Comparison of ENCODE assay signal across 8 cellular contexts in genomic region chr19:664913-665443, GRCh38. TPM values are rescaled to one million over a fixed set of nuclear protein-coding genes. Genes with fewer than 3 reads are reported as not detected.
A peak's percentile ranks its signal among the peaks of the same experiment; 100 is the strongest.
DNase-seq lines count a peak whose midpoint lies in the region; ATAC-seq and TF ChIP-seq lines count a peak whose summit lies in the region.

No MANE protein-coding gene starts in this region.

- H3K4me1 ChIP-seq in BLaER1: peaks cover 53% of the 10 kb centered on the region
- no peaks in the 10 kb centered on the region for H3K4me1 ChIP-seq in endodermal cell (ENCODE audit: control insufficient read depth, insufficient read depth, low read length)

- H3K9me3 Mint-ChIP-seq in endodermal cell: peaks cover 26% of the 10 kb centered on the region

- H3K27ac Mint-ChIP-seq in endodermal cell: no peak overlapping the region

- WGBS in endodermal cell (ENCODE audit: insufficient coverage in 1 of 2, insufficient read length in 1 of 2), 2 experiments: 4 to 19% methylated on average over 16 to 24 of the region's 24 CpGs

- DNase-seq in HT-29 (ENCODE audit: low spot score): peak; percentile 71
- peak; percentile 63 to 69 for DNase-seq in NOMO-1 (lab: John Stamatoyannopoulos, UW; ENCODE audit: unreplicated experiment in 2 of 2)
- peak; percentile 49 for DNase-seq in activated CD8-positive, alpha-beta memory T cell treated with anti-CD3 and anti-CD28 coated beads, Interleukin-2, amount 50 U/mL, for 1 hour (ENCODE audit: extremely low read depth)
- peak; percentile 98 for DNase-seq in endodermal cell
- peak; percentile 63 for DNase-seq in middle frontal gyrus (ENCODE audit: extremely low spot score, low spot score)
- DNase-seq in stimulated activated CD8-positive, alpha-beta memory T cell treated with anti-CD3 and anti-CD28 coated beads, Interleukin-2, amount 100 ng/mL, for 48 hours (ENCODE audit: low read depth in 2 of 2): peak; percentile 62 to 82

- no peaks in the 10 kb centered on the region for H3K36me3 Mint-ChIP-seq in endodermal cell (ENCODE audit: low read depth)

- H3K27me3 ChIP-seq in BLaER1: no peaks in the 10 kb centered on the region
- H3K27me3 ChIP-seq in endodermal cell (ENCODE audit: control insufficient read depth, insufficient read depth, low read length, poor library complexity, severe bottlenecking): no peaks in the 10 kb centered on the region

- peaks cover 17% of the 10 kb centered on the region for H3K4me1 Mint-ChIP-seq in endodermal cell

- peak overlapping the region; percentile 68 for H3K4me3 Mint-ChIP-seq in endodermal cell

- no peak overlapping the region for H3K27ac ChIP-seq in BLaER1
- H3K27ac ChIP-seq in endodermal cell (ENCODE audit: low read depth, low read length): no peak overlapping the region

- peaks cover 30% of the 10 kb centered on the region for H4K20me1 ChIP-seq in BLaER1

- H3K9me3 ChIP-seq in BLaER1 (peaks cover 19% of the 10 kb centered on the region), endodermal cell (ENCODE audit: control insufficient read depth, low read length) (peaks cover 6% of the 10 kb centered on the region)

- H3K27me3 Mint-ChIP-seq in endodermal cell (ENCODE audit: insufficient read depth): peaks cover 17% of the 10 kb centered on the region

- peak; percentile 96 for TF ChIP-seq CTCF in endodermal cell (conservative IDR thresholded peaks at IDR 0.05)

- no peak for ATAC-seq in GM21390 (IDR thresholded peaks at IDR 0.05; ENCODE audit: unreplicated experiment)

- peaks cover 3% of the 10 kb centered on the region for H3K36me3 ChIP-seq in BLaER1
- H3K36me3 ChIP-seq in endodermal cell (ENCODE audit: control insufficient read depth, insufficient read depth, low read length): no peaks in the 10 kb centered on the region

- peak overlapping the region; percentile 98 for H3K4me2 ChIP-seq in BLaER1

- H3K9ac ChIP-seq in BLaER1 (no peak overlapping the region), endodermal cell (ENCODE audit: extremely low read depth, low read length, poor library complexity, severe bottlenecking) (no peak overlapping the region)

- no peak overlapping the region for H3K4me3 ChIP-seq in BLaER1
- no peak overlapping the region for H3K4me3 ChIP-seq in endodermal cell (ENCODE audit: low read length)

RNA-seq across cellular contexts. Expression of gene RNF126, which starts 2.0 kb away (rescaled TPM):
- 123 TPM in 2 replicates for total RNA-seq in HT-29 (2014; rRNA removed; shearing (Covaris generic))
- 10 to 100 TPM; 49.1 to 66.4 TPM for total RNA-seq in endodermal cell
- polyA plus RNA-seq in endodermal cell (2013, experiment 1 of 2): 59.6 TPM
- 56.3 TPM for polyA plus RNA-seq in endodermal cell (2013, experiment 2 of 2)

RNA-seq across cellular contexts. Expression of gene FSTL3, which starts 11.2 kb away (rescaled TPM):
- total RNA-seq in HT-29 (2014; rRNA removed; shearing (Covaris generic)): 6.2 and 8.9 TPM in 2 replicates
- 10 to 100 TPM in 1 of 2 donors, 1 to 10 TPM in 1; 9.8 to 14.1 TPM for total RNA-seq in endodermal cell
- 8.7 TPM for polyA plus RNA-seq in endodermal cell (2013, experiment 1 of 2)
- 9.6 TPM for polyA plus RNA-seq in endodermal cell (2013, experiment 2 of 2)

RNA-seq across cellular contexts. Expression of gene FGF22, which starts 25.3 kb away (rescaled TPM):
- 0.05 and 0.36 TPM in 2 replicates for total RNA-seq in HT-29 (2014; rRNA removed; shearing (Covaris generic))
- under 1 TPM; 0.81 to 0.82 TPM for total RNA-seq in endodermal cell
- 0.21 TPM for polyA plus RNA-seq in endodermal cell (2013, experiment 1 of 2)
- polyA plus RNA-seq in endodermal cell (2013, experiment 2 of 2): not detected

RNA-seq across cellular contexts. Expression of gene PRSS57, which starts 30.3 kb away (rescaled TPM):
- not detected in 2 replicates for total RNA-seq in HT-29 (2014; rRNA removed; shearing (Covaris generic))
- total RNA-seq in endodermal cell: not detected
- polyA plus RNA-seq in endodermal cell (2013, experiment 1 of 2): not detected
- not detected for polyA plus RNA-seq in endodermal cell (2013, experiment 2 of 2)

RNA-seq across cellular contexts. Expression of gene POLRMT, which starts 31.6 kb away (rescaled TPM):
- 74.3 and 89.6 TPM in 2 replicates for total RNA-seq in HT-29 (2014; rRNA removed; shearing (Covaris generic))
- total RNA-seq in endodermal cell: 10 to 100 TPM; 76.6 to 86.4 TPM
- 58.5 TPM for polyA plus RNA-seq in endodermal cell (2013, experiment 1 of 2)
- polyA plus RNA-seq in endodermal cell (2013, experiment 2 of 2): 53.7 TPM
